ENCODE assay signal across 10 cellular contexts in genomic region chr15:63476229-63476632, GRCh38. TPM values are rescaled to one million over a fixed set of nuclear protein-coding genes. Genes with fewer than 3 reads are reported as not detected.
A peak's percentile ranks its signal among the peaks of the same experiment; 100 is the strongest.
DNase-seq lines count a peak whose midpoint lies in the region; ATAC-seq and FAIRE-seq lines count a peak whose summit lies in the region.
"Had no signal": no experiment of that assay in that cellular context is flagged by ENCODE, and none has a peak within 500 bp of the region (broad histone marks: within the 10 kb centered on the region; RNA-seq: fewer than 3 reads in every experiment).

No MANE protein-coding gene starts in this region.

- H3K9me3 Mint-ChIP-seq in activated naive CD8-positive, alpha-beta T cell (ENCODE audit: low read depth) = no peaks in the 10 kb centered on the region
- H3K9me3 Mint-ChIP-seq in activated naive CD8-positive, alpha-beta T cell treated with anti-CD3 and anti-CD28 coated beads for 36 hours = peaks cover 1% of the 10 kb centered on the region
- no peaks in the 10 kb centered on the region for H3K9me3 Mint-ChIP-seq in stimulated activated effector memory CD8-positive, alpha-beta T cell treated with anti-CD3 and anti-CD28 coated beads, Interleukin-12 subunit alpha, Interleukin-12 subunit beta, amount 100 ng/mL, for 72 hours
- no peaks in the 10 kb centered on the region for H3K9me3 Mint-ChIP-seq in T-helper 2 cell treated with Interferon-gamma antibody and Interleukin-4, amounts not matched to agents 5 μg/mL and 100 μg/mL, for 36 hours

- no peaks in the 10 kb centered on the region for H3K36me3 Mint-ChIP-seq in activated naive CD8-positive, alpha-beta T cell
- no peaks in the 10 kb centered on the region for H3K36me3 Mint-ChIP-seq in activated naive CD8-positive, alpha-beta T cell treated with anti-CD3 and anti-CD28 coated beads for 36 hours
- H3K36me3 Mint-ChIP-seq in stimulated activated effector memory CD8-positive, alpha-beta T cell treated with anti-CD3 and anti-CD28 coated beads, Interleukin-12 subunit alpha, Interleukin-12 subunit beta, amount 100 ng/mL, for 72 hours = no peaks in the 10 kb centered on the region
- H3K36me3 Mint-ChIP-seq in T-helper 2 cell treated with Interferon-gamma antibody and Interleukin-4, amounts not matched to agents 5 μg/mL and 100 μg/mL, for 36 hours (ENCODE audit: low read depth) = no peaks in the 10 kb centered on the region

- FAIRE-seq in TTC549 (lab: Jason Lieb, UNC) = peak; percentile 91
- FAIRE-seq in urothelium cell line (lab: Jason Lieb, UNC) = no peak

- DNase-seq in activated naive CD8-positive, alpha-beta T cell treated with anti-CD3 and anti-CD28 coated beads for 36 hours = no peak
- DNase-seq in glomerular endothelial cell (ENCODE audit: extremely low read depth, low read depth, low spot score) = peak; percentile 44
- DNase-seq in urothelium cell line (ENCODE audit: low spot score) = peak; percentile 79
- no peak for DNase-seq in stimulated activated effector memory CD8-positive, alpha-beta T cell treated with anti-CD3 and anti-CD28 coated beads, Interleukin-12 subunit alpha, Interleukin-12 subunit beta, amount 100 ng/mL, for 72 hours (ENCODE audit: low spot score in 2 of 2)
- no peak for DNase-seq in T-helper 2 cell treated with Interferon-gamma antibody and Interleukin-4, amounts not matched to agents 5 μg/mL and 100 μg/mL, for 36 hours (ENCODE audit: low spot score)
- DNase-seq: DMS79, hippocampal formation had no signal

- peaks cover 74% of the 10 kb centered on the region for H3K4me1 Mint-ChIP-seq in activated naive CD8-positive, alpha-beta T cell (ENCODE audit: low read depth)
- H3K4me1 Mint-ChIP-seq in activated naive CD8-positive, alpha-beta T cell treated with anti-CD3 and anti-CD28 coated beads for 36 hours = peaks cover 64% of the 10 kb centered on the region
- H3K4me1 Mint-ChIP-seq in stimulated activated effector memory CD8-positive, alpha-beta T cell treated with anti-CD3 and anti-CD28 coated beads, Interleukin-12 subunit alpha, Interleukin-12 subunit beta, amount 100 ng/mL, for 72 hours = peaks cover 48% of the 10 kb centered on the region
- H3K4me1 Mint-ChIP-seq in T-helper 2 cell treated with Interferon-gamma antibody and Interleukin-4, amounts not matched to agents 5 μg/mL and 100 μg/mL, for 36 hours (ENCODE audit: low read depth) = peaks cover 41% of the 10 kb centered on the region

- H3K27me3 Mint-ChIP-seq in activated naive CD8-positive, alpha-beta T cell = no peaks in the 10 kb centered on the region
- H3K27me3 Mint-ChIP-seq in activated naive CD8-positive, alpha-beta T cell treated with anti-CD3 and anti-CD28 coated beads for 36 hours = no peaks in the 10 kb centered on the region
- H3K27me3 Mint-ChIP-seq in T-helper 2 cell treated with Interferon-gamma antibody and Interleukin-4, amounts not matched to agents 5 μg/mL and 100 μg/mL, for 36 hours (ENCODE audit: low read depth) = no peaks in the 10 kb centered on the region

- H3K4me3 Mint-ChIP-seq in activated naive CD8-positive, alpha-beta T cell = no peak overlapping the region
- H3K4me3 Mint-ChIP-seq in activated naive CD8-positive, alpha-beta T cell treated with anti-CD3 and anti-CD28 coated beads for 36 hours = no peak overlapping the region
- no peak overlapping the region for H3K4me3 Mint-ChIP-seq in stimulated activated effector memory CD8-positive, alpha-beta T cell treated with anti-CD3 and anti-CD28 coated beads, Interleukin-12 subunit alpha, Interleukin-12 subunit beta, amount 100 ng/mL, for 72 hours
- H3K4me3 Mint-ChIP-seq in T-helper 2 cell treated with Interferon-gamma antibody and Interleukin-4, amounts not matched to agents 5 μg/mL and 100 μg/mL, for 36 hours = no peak overlapping the region

- H3K27ac Mint-ChIP-seq in activated naive CD8-positive, alpha-beta T cell = peak overlapping the region; percentile 34
- H3K27ac Mint-ChIP-seq in activated naive CD8-positive, alpha-beta T cell treated with anti-CD3 and anti-CD28 coated beads for 36 hours = no peak overlapping the region
- no peak overlapping the region for H3K27ac Mint-ChIP-seq in stimulated activated effector memory CD8-positive, alpha-beta T cell treated with anti-CD3 and anti-CD28 coated beads, Interleukin-12 subunit alpha, Interleukin-12 subunit beta, amount 100 ng/mL, for 72 hours
- H3K27ac Mint-ChIP-seq in T-helper 2 cell treated with Interferon-gamma antibody and Interleukin-4, amounts not matched to agents 5 μg/mL and 100 μg/mL, for 36 hours = no peak overlapping the region

- no peak for ATAC-seq in HG03460 (IDR thresholded peaks at IDR 0.05; ENCODE audit: unreplicated experiment)
- no peak for ATAC-seq in stimulated activated effector memory CD8-positive, alpha-beta T cell treated with anti-CD3 and anti-CD28 coated beads, Interleukin-12 subunit alpha, Interleukin-12 subunit beta, amount 100 ng/mL, for 72 hours

RNA-seq across cellular contexts. Expression of gene USP3, which starts 28.2 kb away (rescaled TPM):
- 10 to 100 TPM; 42.2 to 46.0 TPM for total RNA-seq in activated naive CD8-positive, alpha-beta T cell treated with anti-CD3 and anti-CD28 coated beads for 36 hours
- total RNA-seq in glomerular endothelial cell = 30.6 and 40.0 TPM in 2 replicates

Comparison
In these comparisons a context has a peak if more than half of its experiments do, and no peak if none do; other contexts are left out.
1. DNase-seq: peak in glomerular endothelial cell (single experiment) and urothelium cell line (single experiment); none in activated naive CD8-positive, alpha-beta T cell treated with anti-CD3 and anti-CD28 coated beads for 36 hours (single experiment), stimulated activated effector memory CD8-positive, alpha-beta T cell treated with anti-CD3 and anti-CD28 coated beads, Interleukin-12 subunit alpha, Interleukin-12 subunit beta, amount 100 ng/mL, for 72 hours (0 of 2) and T-helper 2 cell treated with Interferon-gamma antibody and Interleukin-4, amounts not matched to agents 5 μg/mL and 100 μg/mL, for 36 hours (single experiment).